23 cellular contexts compared by ENCODE assay signal in genomic region chr6:155022726-155023125, GRCh38.
"Had no signal": no experiment of that assay in that cellular context is flagged by ENCODE, and none has a peak within 500 bp of the region (broad histone marks: within the 10 kb centered on the region; RNA-seq: fewer than 3 reads in every experiment).

No MANE protein-coding gene starts in this region.

- ATAC-seq: heart left ventricle; left cardiac atrium; left lung; mucosa of descending colon; natural killer cell treated with Interleukin-12 subunit alpha and Interleukin-12 subunit beta and Interleukin-15 and Interleukin-18, amount 100 ng/mL, for 72 hours; sciatic nerve; stimulated activated naive CD8-positive, alpha-beta T cell treated with anti-CD3 and anti-CD28 coated beads, Interleukin-15, amount 100 ng/mL, for 72 hours had no signal

- H3K36me3 ChIP-seq: esophagus muscularis mucosa, heart left ventricle, left lung, prostate gland, right atrium auricular region, thyroid gland had no signal

- H3K9me3 ChIP-seq: esophagus muscularis mucosa, heart left ventricle, left lung, mucosa of descending colon, prostate gland, right atrium auricular region, thyroid gland had no signal

- H3K79me2 ChIP-seq: hepatocyte had no signal

- H3K4me3 ChIP-seq: esophagus muscularis mucosa, heart left ventricle, hepatocyte, left lung, mucosa of descending colon, prostate gland, right atrium auricular region, smooth muscle cell, thyroid gland had no signal

- DNase-seq: cerebellar nuclear complex; effector CD8-positive, alpha-beta T cell; heart left ventricle; kidney; left cardiac atrium; left lung; mesenchymal stem cell; mucosa of descending colon; naive B cell; stimulated activated CD4-positive, alpha-beta T cell treated with anti-CD3 and anti-CD28 coated beads, Interleukin-12 subunit alpha, Interleukin-12 subunit beta, amount 100 ng/mL, for 4 hours; stimulated activated CD4-positive, alpha-beta T cell treated with anti-CD3 and anti-CD28 coated beads, Interleukin-1b, Interleukin-23, amount 100 ng/mL, for 48 hours; stimulated activated CD4-positive, alpha-beta T cell treated with anti-CD3 and anti-CD28 coated beads, Interleukin-4, amount 100 ng/mL, for 1 hour; stimulated activated CD8-positive, alpha-beta memory T cell treated with anti-CD3 and anti-CD28 coated beads, Interleukin-4, amount 100 ng/mL, for 48 hours; stimulated activated naive CD4-positive, alpha-beta T cell; stimulated activated naive CD8-positive, alpha-beta T cell treated with anti-CD3 and anti-CD28 coated beads, Interleukin-15, amount 100 ng/mL, for 72 hours; thyroid gland had no signal

- H2AFZ ChIP-seq: hepatocyte had no signal

- H3K4me1 ChIP-seq: heart left ventricle, left lung, prostate gland, right atrium auricular region had no signal

- H3K27me3 ChIP-seq: esophagus muscularis mucosa, heart left ventricle, hepatocyte, left lung, right atrium auricular region, thyroid gland had no signal

- H3K27ac ChIP-seq: esophagus muscularis mucosa, heart left ventricle, hepatocyte, left lung, prostate gland, right atrium auricular region, thyroid gland had no signal

- H3K4me2 ChIP-seq: hepatocyte, smooth muscle cell had no signal
